ENCODE assay signal across 23 cellular contexts in the genomic region with DNA sequence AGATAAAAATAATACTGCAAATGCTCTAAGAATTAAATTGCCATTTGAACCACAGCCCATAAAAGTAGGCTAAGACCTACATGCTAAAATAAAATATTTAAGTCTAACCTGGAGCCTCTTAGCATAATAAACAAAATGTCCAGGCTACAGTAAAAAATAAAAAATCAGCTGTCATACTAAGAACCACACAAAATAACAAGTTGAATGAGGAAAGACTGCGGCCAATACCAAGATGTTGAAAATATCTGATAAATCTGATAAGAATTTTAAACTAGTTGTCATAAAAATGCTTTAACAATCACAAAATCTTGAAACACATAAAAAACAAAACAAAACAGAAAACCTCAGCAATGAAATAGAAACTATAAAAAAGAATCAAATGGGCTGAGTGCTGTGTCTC.
DNase-seq lines count a peak whose midpoint lies in the region; ATAC-seq, FAIRE-seq and TF ChIP-seq lines count a peak whose summit lies in the region.
"Had no signal": no experiment of that assay in that cellular context is flagged by ENCODE, and none has a peak within 500 bp of the region (broad histone marks: within the 10 kb centered on the region; RNA-seq: fewer than 3 reads in every experiment).

No MANE protein-coding gene starts in this region.

- no peaks in the 10 kb centered on the region for H3K79me2 ChIP-seq in astrocyte (ENCODE audit: insufficient read depth, low read length)
- no peaks in the 10 kb centered on the region for H3K79me2 ChIP-seq in osteoblast (ENCODE audit: insufficient read depth, low read length)

- no peak for ATAC-seq in GM18909 (IDR thresholded peaks at IDR 0.05; ENCODE audit: poor library complexity, unreplicated experiment)
- no peak for ATAC-seq in HG03025 (IDR thresholded peaks at IDR 0.05; ENCODE audit: low FRiP score, unreplicated experiment)
- ATAC-seq: GM23338, HCT116 had no signal

- DNase-seq in AG09309 (ENCODE audit: low read depth): peak; percentile 39
- DNase-seq in H4 (ENCODE audit: low spot score): peak; percentile 90
- DNase-seq in astrocyte (ENCODE audit: low read depth): peak; percentile 53
- no peak for DNase-seq in osteoblast (ENCODE audit: insufficient read length, low spot score, missing footprints)
- no peak for DNase-seq in head of caudate nucleus
- no peak for DNase-seq in NCI-H1092 treated with DMSO at 0.1 percent for 48 hours (lab: John Stamatoyannopoulos, UW)
- DNase-seq: CD4-positive, CD25-positive, alpha-beta regulatory T cell; CD8-positive, alpha-beta memory T cell; COR-L47; DMS 273 treated with DMSO at 0.1 percent for 48 hours; DMS53; DND-41; H7 had no signal

- peaks cover 23% of the 10 kb centered on the region for H3K27me3 Mint-ChIP-seq in astrocyte (ENCODE audit: low read depth, unreplicated experiment)
- H3K27me3 Mint-ChIP-seq: CD4-positive, CD25-positive, alpha-beta regulatory T cell had no signal

- H3K4me1 Mint-ChIP-seq in astrocyte (ENCODE audit: low read depth, unreplicated experiment): peaks cover 6% of the 10 kb centered on the region
- H3K4me1 Mint-ChIP-seq: CD4-positive, CD25-positive, alpha-beta regulatory T cell; CD8-positive, alpha-beta memory T cell had no signal

- H3K4me3 Mint-ChIP-seq in astrocyte (ENCODE audit: unreplicated experiment): no peak overlapping the region
- H3K4me3 Mint-ChIP-seq: CD4-positive, CD25-positive, alpha-beta regulatory T cell; CD8-positive, alpha-beta memory T cell; GM23338 had no signal

- H3K27me3 ChIP-seq in astrocyte (ENCODE audit: insufficient read depth, low read length): peaks cover 2% of the 10 kb centered on the region
- H3K27me3 ChIP-seq in osteoblast (ENCODE audit: insufficient read depth, low read length): no peaks in the 10 kb centered on the region
- H3K27me3 ChIP-seq: BLaER1 treated with 17β-estradiol and CSF1 and Interleukin-3, amounts not matched to agents 10 nM and 100 nM had no signal

- H3K4me1 ChIP-seq in astrocyte (ENCODE audit: insufficient read depth, low read length): peaks cover 11% of the 10 kb centered on the region
- H3K4me1 ChIP-seq in osteoblast (ENCODE audit: insufficient read depth, low read length): peaks cover 8% of the 10 kb centered on the region

- no peak overlapping the region for H3K9ac ChIP-seq in astrocyte (ENCODE audit: low read length)
- H3K9ac ChIP-seq: BLaER1 treated with 17β-estradiol and CSF1 and Interleukin-3, amounts not matched to agents 10 nM and 100 nM; KMS-11 had no signal

- peaks cover 4% of the 10 kb centered on the region for H3K9me3 Mint-ChIP-seq in astrocyte (ENCODE audit: unreplicated experiment)
- H3K9me3 Mint-ChIP-seq: GM23338 had no signal

- FAIRE-seq in astrocyte (lab: Jason Lieb, UNC): no peak
- FAIRE-seq: A204.1, G401.6, GM12891 had no signal

- H3K36me3 ChIP-seq in astrocyte (ENCODE audit: insufficient read depth, low read length): no peaks in the 10 kb centered on the region
- no peaks in the 10 kb centered on the region for H3K36me3 ChIP-seq in osteoblast (ENCODE audit: insufficient read depth, low read length)
- H3K36me3 ChIP-seq: BLaER1 treated with 17β-estradiol and CSF1 and Interleukin-3, amounts not matched to agents 10 nM and 100 nM had no signal

- H3K36me3 Mint-ChIP-seq in astrocyte (ENCODE audit: low read depth, unreplicated experiment): no peaks in the 10 kb centered on the region
- H3K36me3 Mint-ChIP-seq: CD4-positive, CD25-positive, alpha-beta regulatory T cell; CD8-positive, alpha-beta memory T cell had no signal

- H3K27ac ChIP-seq in astrocyte (ENCODE audit: low read depth, low read length): no peak overlapping the region
- peak overlapping the region; percentile 41 for H3K27ac ChIP-seq in osteoblast (ENCODE audit: low read depth, low read length)
- H3K27ac ChIP-seq: BLaER1 treated with 17β-estradiol and CSF1 and Interleukin-3, amounts not matched to agents 10 nM and 100 nM; HL-60; KMS-11 had no signal

- H3K9me3 ChIP-seq in astrocyte (ENCODE audit: insufficient read depth, low read depth, low read length) (no peaks in the 10 kb centered on the region), osteoblast (ENCODE audit: low read depth, low read length) (no peaks in the 10 kb centered on the region)

- H2AFZ ChIP-seq in astrocyte (ENCODE audit: low read depth, low read length): no peak overlapping the region
- H2AFZ ChIP-seq in osteoblast (ENCODE audit: low read length): no peak overlapping the region
- H2AFZ ChIP-seq: GM23338 had no signal

- H3K4me2 ChIP-seq in astrocyte (ENCODE audit: low read length) (no peak overlapping the region), osteoblast (ENCODE audit: insufficient read depth, low read length) (no peak overlapping the region)
- H3K4me2 ChIP-seq: BLaER1 treated with 17β-estradiol and CSF1 and Interleukin-3, amounts not matched to agents 10 nM and 100 nM; GM23338; KMS-11 had no signal

- H3K27ac Mint-ChIP-seq in astrocyte (ENCODE audit: unreplicated experiment): no peak overlapping the region
- H3K27ac Mint-ChIP-seq: CD4-positive, CD25-positive, alpha-beta regulatory T cell; CD8-positive, alpha-beta memory T cell; GM23338 had no signal

- H3K4me3 ChIP-seq in AG09309 (ENCODE audit: control insufficient read depth, low read depth, low read length) (no peak overlapping the region), astrocyte (ENCODE audit: insufficient read depth, low read depth, low read length) (no peak overlapping the region), osteoblast (ENCODE audit: insufficient read depth, low read length) (no peak overlapping the region)
- H3K4me3 ChIP-seq: BLaER1 treated with 17β-estradiol and CSF1 and Interleukin-3, amounts not matched to agents 10 nM and 100 nM; GM23338 had no signal

- intact Hi-C loops in head of caudate nucleus (cut with DNase I): no loop called here

- no peak for TF ChIP-seq CTCF in AG09309 (IDR thresholded peaks at IDR 0.05; ENCODE audit: control insufficient read depth, insufficient read depth, low read depth, low read length, missing control alignments)
- TF ChIP-seq CTCF in astrocyte (IDR thresholded peaks at IDR 0.05; ENCODE audit: insufficient read depth, low read depth, low read length): no peak
- TF ChIP-seq CTCF in osteoblast (IDR thresholded peaks at IDR 0.05; ENCODE audit: extremely low read depth, low read depth, low read length): no peak

- no peaks in the 10 kb centered on the region for H4K20me1 ChIP-seq in astrocyte (ENCODE audit: insufficient read depth, low read length)
- no peaks in the 10 kb centered on the region for H4K20me1 ChIP-seq in osteoblast (ENCODE audit: insufficient read depth, low read length)
- H4K20me1 ChIP-seq: BLaER1 treated with 17β-estradiol and CSF1 and Interleukin-3, amounts not matched to agents 10 nM and 100 nM had no signal

Comparison
In these comparisons a context has a peak if more than half of its experiments do, and no peak if none do; other contexts are left out.
1. DNase-seq: peak in AG09309 (single experiment), H4 (single experiment) and astrocyte (single experiment); none in osteoblast (single experiment), head of caudate nucleus (0 of 42) and NCI-H1092 treated with DMSO at 0.1 percent for 48 hours (single experiment).